15 cellular contexts compared by ENCODE assay signal in genomic region chr13:39597828-39598227, GRCh38. TPM values are rescaled to one million over a fixed set of nuclear protein-coding genes. Genes with fewer than 3 reads are reported as not detected.
DNase-seq lines count a peak whose midpoint lies in the region; ATAC-seq and TF ChIP-seq lines count a peak whose summit lies in the region.
"Had no signal": no experiment of that assay in that cellular context is flagged by ENCODE, and none has a peak within 500 bp of the region (broad histone marks: within the 10 kb centered on the region; RNA-seq: fewer than 3 reads in every experiment).

No MANE protein-coding gene starts in this region.

- H3K9me3 Mint-ChIP-seq in endothelial cell (ENCODE audit: unreplicated experiment) (no peaks in the 10 kb centered on the region), neural crest cell (peaks cover 6% of the 10 kb centered on the region)

- H3K4me3 Mint-ChIP-seq in endothelial cell (ENCODE audit: unreplicated experiment) (no peak overlapping the region), neural crest cell (peak overlapping the region; percentile 65)

- TF ChIP-seq EP300 in stomach (IDR thresholded peaks at IDR 0.05), result no peak

- intact Hi-C loops in stomach (cut with DNase I; ENCODE audit: low total_unique reads), result no loop called here

- peaks cover 47% of the 10 kb centered on the region for H3K4me1 Mint-ChIP-seq in endothelial cell (ENCODE audit: unreplicated experiment)
- peaks cover 47% of the 10 kb centered on the region for H3K4me1 Mint-ChIP-seq in neural crest cell

- H3K27me3 Mint-ChIP-seq in endothelial cell (ENCODE audit: unreplicated experiment) (peaks cover 5% of the 10 kb centered on the region), neural crest cell (ENCODE audit: low read depth) (no peaks in the 10 kb centered on the region)

- H3K4me2 ChIP-seq in OCI-LY3 (ENCODE audit: low read length), result peak overlapping the region; percentile 42
- H3K4me2 ChIP-seq: hepatocyte had no signal

- 68 to 86% (median 81%) methylated on average over 2 of the region's 2 CpGs for WGBS in stomach, 5 donors

- H3K27ac Mint-ChIP-seq in endothelial cell (ENCODE audit: unreplicated experiment), result peak overlapping the region; percentile 48
- no peak overlapping the region for H3K27ac Mint-ChIP-seq in neural crest cell (ENCODE audit: unreplicated experiment)

- H2AFZ ChIP-seq in OCI-LY3 (ENCODE audit: low read depth, low read length), result no peak overlapping the region
- H2AFZ ChIP-seq: hepatocyte had no signal

- 0 out of 2 replicates have a peak, but pooled peaks cover 4% of the 10 kb centered on the region for H4K20me1 ChIP-seq in OCI-LY3 (ENCODE audit: insufficient read depth, low read length)

- TF ChIP-seq CTCF in OCI-LY3 (IDR thresholded peaks at IDR 0.05; ENCODE audit: low read depth, low read length) (no peak), endothelial cell (IDR thresholded peaks at IDR 0.05; ENCODE audit: unreplicated experiment) (no peak), neural crest cell (conservative IDR thresholded peaks at IDR 0.05) (no peak), stomach (IDR thresholded peaks at IDR 0.05) (no peak)

- H3K79me2 ChIP-seq in OCI-LY3 (ENCODE audit: low read length), result peaks cover 48% of the 10 kb centered on the region
- H3K79me2 ChIP-seq: hepatocyte had no signal

- peak; percentile 58 for DNase-seq in DMS 273 (lab: John Stamatoyannopoulos, UW; ENCODE audit: unreplicated experiment)
- DNase-seq in endothelial cell (ENCODE audit: low spot score), result no peak
- no peak for DNase-seq in neural crest cell (ENCODE audit: low read depth, low spot score)
- no peak for DNase-seq in stomach
- no peak for DNase-seq in NCI-H1436 (lab: John Stamatoyannopoulos, UW)
- no peak for DNase-seq in NAMALWA (ENCODE audit: low spot score)
- DNase-seq: activated gamma-delta T cell; body of pancreas; MV-4-11; NCI-H2171 treated with DMSO at 0.1 percent for 48 hours; stimulated activated CD4-positive, alpha-beta T cell treated with anti-CD3 and anti-CD28 coated beads, Interleukin-12 subunit alpha, Interleukin-12 subunit beta, amount 100 ng/mL, for 4 hours had no signal

- H3K9ac ChIP-seq in OCI-LY3 (ENCODE audit: low read length), result no peak overlapping the region

- peaks cover 15% of the 10 kb centered on the region for H3K36me3 Mint-ChIP-seq in endothelial cell (ENCODE audit: low read depth, unreplicated experiment)
- peaks cover 24% of the 10 kb centered on the region for H3K36me3 Mint-ChIP-seq in neural crest cell (ENCODE audit: low read depth)

- TF ChIP-seq POLR2A in stomach (IDR thresholded peaks at IDR 0.05), result no peak

- ATAC-seq in GM19467 (IDR thresholded peaks at IDR 0.05; ENCODE audit: unreplicated experiment), result no peak
- ATAC-seq: body of pancreas, left lobe of liver had no signal

- H3K27ac ChIP-seq in OCI-LY3 (ENCODE audit: low read length) (no peak overlapping the region), stomach (no peak overlapping the region)
- H3K27ac ChIP-seq: body of pancreas, hepatocyte had no signal

- peaks cover 25% of the 10 kb centered on the region for H3K36me3 ChIP-seq in OCI-LY3 (replicated peaks; ENCODE audit: low read depth, low read length)
- no peaks in the 10 kb centered on the region for H3K36me3 ChIP-seq in stomach

- H3K4me1 ChIP-seq in OCI-LY3 (ENCODE audit: low read length) (peaks cover 46% of the 10 kb centered on the region), stomach (peaks cover 7 to 30% (median 15%) of the 10 kb centered on the region in 4 donors)

- H3K27me3 ChIP-seq in OCI-LY3 (ENCODE audit: low read depth, low read length) (no peaks in the 10 kb centered on the region), stomach (peaks cover 0 to 20% (median 5%) of the 10 kb centered on the region in 3 donors)

- H3K4me3 ChIP-seq in OCI-LY3 (ENCODE audit: low read length) (no peak overlapping the region), stomach (no peak overlapping the region)
- H3K4me3 ChIP-seq: body of pancreas, hepatocyte had no signal

- H3K9me3 ChIP-seq in OCI-LY3 (ENCODE audit: insufficient read depth, low read length) (no peaks in the 10 kb centered on the region), stomach (no peaks in the 10 kb centered on the region)
- H3K9me3 ChIP-seq: body of pancreas had no signal

RNA-seq across cellular contexts. Expression of gene LHFPL6, which starts 5.2 kb away (rescaled TPM):
- total RNA-seq in endothelial cell (ENCODE audit: unreplicated experiment) (38.5 TPM), neural crest cell (35.2 and 37.7 TPM in 2 replicates), stomach (10 to 100 TPM in 3 of 5 donors, 1 to 10 TPM in 2; 4.7 to 53.6 (median 11.4) TPM)
- 10 to 100 TPM; 10.1 to 11.9 (median 10.4) TPM for polyA plus RNA-seq in stomach

RNA-seq across cellular contexts. Expression of gene COG6, which starts 57.6 kb away (rescaled TPM):
- total RNA-seq in endothelial cell (ENCODE audit: unreplicated experiment) (34.1 TPM), neural crest cell (26.3 and 36.2 TPM in 2 replicates), stomach (10 to 100 TPM in 3 of 5 donors, 1 to 10 TPM in 2; 7.7 to 42.4 (median 10.3) TPM)
- polyA plus RNA-seq in stomach, result 10 to 100 TPM in 1 of 3 donors, 1 to 10 TPM in 2; 6.5 to 11.2 (median 7.2) TPM
